Comparison of ENCODE assay signal across 21 cellular contexts in genomic region chr16:23712976-23713375, GRCh38. TPM values are rescaled to one million over a fixed set of nuclear protein-coding genes. Genes with fewer than 3 reads are reported as not detected.
DNase-seq lines count a peak whose midpoint lies in the region; ATAC-seq and FAIRE-seq lines count a peak whose summit lies in the region.
"Had no signal": no experiment of that assay in that cellular context is flagged by ENCODE, and none has a peak within 500 bp of the region (broad histone marks: within the 10 kb centered on the region; RNA-seq: fewer than 3 reads in every experiment).

TSS of gene ERN2 (minus strand) at chr16:23713222. CDS start at chr16:23713187, 35 bp downstream.

- no peak within 1 kb of the TSS for H3K9ac ChIP-seq in GM23248
- peak within 1 kb of the TSS; percentile 43 to 64 for H3K9ac ChIP-seq in duodenal mucosa (ENCODE audit: low read depth in 1 of 2, low read length in 2 of 2)

- FAIRE-seq in small intestine (lab: Jason Lieb, UNC): no peak
- FAIRE-seq: astrocyte, GM12891 had no signal

- no peak within 1 kb of the TSS for H3K4me3 ChIP-seq in GM23248
- H3K4me3 ChIP-seq in duodenal mucosa (ENCODE audit: low read depth in 1 of 2, low read length in 2 of 2): peak within 1 kb of the TSS; percentile 61 to 67
- peak within 1 kb of the TSS; percentile 36 to 49 for H3K4me3 ChIP-seq in small intestine (ENCODE audit: low read depth in 1 of 2, low read length in 2 of 2)
- H3K4me3 ChIP-seq: psoas muscle had no signal

- H2AFZ ChIP-seq in GM23248: no peak within 1 kb of the TSS

- H3K4me1 ChIP-seq in GM23248 (ENCODE audit: insufficient read depth) (no peaks in the 10 kb centered on the region), duodenal mucosa (ENCODE audit: control insufficient read depth in 1 of 2, insufficient read depth in 2 of 2, low read length in 2 of 2) (peaks cover 0 to 4% of the 10 kb centered on the region in 2 donors), small intestine (ENCODE audit: control insufficient read depth in 2 of 2, insufficient read depth in 1 of 2, low read depth in 1 of 2, low read length in 1 of 2) (no peaks in the 10 kb centered on the region)
- H3K4me1 ChIP-seq: psoas muscle had no signal

- no peaks in the 10 kb centered on the region for H4K20me1 ChIP-seq in GM23248 (ENCODE audit: insufficient read depth)

- intact Hi-C loops in left colon (cut with DNase I, micrococcal nuclease): no loop called here

- H3K9me3 Mint-ChIP-seq in activated naive CD8-positive, alpha-beta T cell treated with anti-CD3 and anti-CD28 coated beads, Interleukin-2, amount 50 U/mL, for 24 hours: peaks cover 12% of the 10 kb centered on the region

- no peaks in the 10 kb centered on the region for H3K9me2 ChIP-seq in GM23248 (ENCODE audit: insufficient read depth)

- no peaks in the 10 kb centered on the region for H3K79me2 ChIP-seq in GM23248 (ENCODE audit: insufficient read depth)

- H3K36me3 ChIP-seq in GM23248 (ENCODE audit: low read depth): no peaks in the 10 kb centered on the region
- H3K36me3 ChIP-seq in duodenal mucosa (ENCODE audit: control insufficient read depth in 1 of 2, insufficient read depth in 2 of 2, low read length in 2 of 2): peaks cover 0 to 21% of the 10 kb centered on the region in 2 donors
- no peaks in the 10 kb centered on the region for H3K36me3 ChIP-seq in small intestine (ENCODE audit: control insufficient read depth in 2 of 2, insufficient read depth in 2 of 2, low read length in 2 of 2)

- WGBS in GM23248 (ENCODE audit: low coverage in 1 of 2, low lambda C conversion rate in 2 of 2, missing lambda C conversion rate in 2 of 2), 2 experiments: 5 to 7% methylated on average over 17 to 25 of the region's 37 CpGs
- 4 to 11% (median 4%) methylated on average over 25 to 37 of the region's 37 CpGs for WGBS in small intestine, 3 donors

- ATAC-seq in left colon (peak; percentile 84), HG03139 (IDR thresholded peaks at IDR 0.05; ENCODE audit: unreplicated experiment) (no peak)
- ATAC-seq in activated naive CD8-positive, alpha-beta T cell treated with anti-CD3 and anti-CD28 coated beads, Interleukin-2, amount 50 U/mL, for 24 hours: no peak
- ATAC-seq: HCT116, psoas muscle had no signal

- DNase-seq in GM23248: peak; percentile 11
- DNase-seq in left colon: peak; percentile 84 to 85
- DNase-seq in small intestine: peak; percentile 70
- DNase-seq in activated naive CD8-positive, alpha-beta T cell treated with anti-CD3 and anti-CD28 coated beads, Interleukin-2, amount 50 U/mL, for 24 hours: no peak
- DNase-seq in COLO829 (ENCODE audit: low spot score): no peak
- DNase-seq in T-helper 9 cell: no peak
- DNase-seq: activated CD8-positive, alpha-beta memory T cell treated with anti-CD3 and anti-CD28 coated beads, Interleukin-2, amount 50 U/mL, for 4 hours; activated naive CD4-positive, alpha-beta T cell; COR-L47; NCI-H2081 treated with DMSO at 0.1 percent for 48 hours; NCI-H510A treated with DMSO at 0.1 percent for 48 hours; psoas muscle had no signal

- H3K27ac Mint-ChIP-seq in activated naive CD8-positive, alpha-beta T cell treated with anti-CD3 and anti-CD28 coated beads, Interleukin-2, amount 50 U/mL, for 24 hours: no peak within 1 kb of the TSS
- H3K27ac Mint-ChIP-seq: stimulated activated naive CD8-positive, alpha-beta T cell treated with anti-CD3 and anti-CD28 coated beads, Interleukin-15, Interleukin-2, amounts not matched to agents 100 ng/mL and 50 ng/mL, for 24 hours had no signal

- H3K9me3 ChIP-seq in GM23248 (ENCODE audit: low read depth) (no peaks in the 10 kb centered on the region), duodenal mucosa (ENCODE audit: control insufficient read depth in 1 of 2, low read length in 2 of 2) (peaks cover 3% of the 10 kb centered on the region in 2 donors), small intestine (ENCODE audit: control insufficient read depth, low read depth) (no peaks in the 10 kb centered on the region)

- H3K4me3 Mint-ChIP-seq in activated naive CD8-positive, alpha-beta T cell treated with anti-CD3 and anti-CD28 coated beads, Interleukin-2, amount 50 U/mL, for 24 hours: no peak within 1 kb of the TSS
- H3K4me3 Mint-ChIP-seq: stimulated activated naive CD8-positive, alpha-beta T cell treated with anti-CD3 and anti-CD28 coated beads, Interleukin-15, Interleukin-2, amounts not matched to agents 100 ng/mL and 50 ng/mL, for 24 hours had no signal

- peaks cover 2% of the 10 kb centered on the region for H3K36me3 Mint-ChIP-seq in activated naive CD8-positive, alpha-beta T cell treated with anti-CD3 and anti-CD28 coated beads, Interleukin-2, amount 50 U/mL, for 24 hours (ENCODE audit: low read depth)

- in situ Hi-C loops in GM23248 (cut with MboI): loop anchor here (10.0 kb wide), 1 partner anchor 62 kb away; no protein-coding TSS in a partner anchor

- no peaks in the 10 kb centered on the region for H3K4me1 Mint-ChIP-seq in activated naive CD8-positive, alpha-beta T cell treated with anti-CD3 and anti-CD28 coated beads, Interleukin-2, amount 50 U/mL, for 24 hours

- H3K27ac ChIP-seq in GM23248 (no peak within 1 kb of the TSS), duodenal mucosa (ENCODE audit: low read depth, low read length) (peak within 1 kb of the TSS; percentile 30), small intestine (ENCODE audit: low read depth in 1 of 2, low read length in 1 of 2) (peak within 1 kb of the TSS; percentile 9 to 57)
- H3K27ac ChIP-seq: psoas muscle had no signal

- no peak within 1 kb of the TSS for H3K4me2 ChIP-seq in GM23248 (ENCODE audit: unreplicated experiment)

- H3K27me3 ChIP-seq in GM23248 (replicated peaks; ENCODE audit: insufficient read depth) (peaks cover 30% of the 10 kb centered on the region), duodenal mucosa (ENCODE audit: control insufficient read depth in 1 of 2, insufficient read depth in 2 of 2, low read length in 2 of 2) (no peaks in the 10 kb centered on the region), small intestine (ENCODE audit: control insufficient read depth in 2 of 2, insufficient read depth in 2 of 2, low read length in 2 of 2) (peaks cover 0 to 17% of the 10 kb centered on the region in 2 donors)

- no peaks in the 10 kb centered on the region for H3F3A ChIP-seq in GM23248 (ENCODE audit: insufficient read depth)

- H3K27me3 Mint-ChIP-seq in activated naive CD8-positive, alpha-beta T cell treated with anti-CD3 and anti-CD28 coated beads, Interleukin-2, amount 50 U/mL, for 24 hours: peaks cover 52% of the 10 kb centered on the region

RNA-seq across cellular contexts. Expression of gene ERN2, which starts in this region (rescaled TPM):
- total RNA-seq in GM23248 (2014; rRNA removed; shearing (Covaris generic)): not detected in 2 replicates
- polyA plus RNA-seq in GM23248 (2016; fragmentation: Nextera tagmentation; extraction: Ambion mirVana) (not detected in 2 replicates), small intestine (10 to 100 TPM in 1 of 3 donors, 1 to 10 TPM in 2; 5.4 to 38.8 (median 5.6) TPM)
- total RNA-seq in left colon: 100 to 1,000 TPM; 140 to 199 TPM
- total RNA-seq: astrocyte, kidney epithelial cell, mononuclear cell, SK-MEL-5 had no signal

Comparison
In these comparisons a context has a peak if more than half of its experiments do, and no peak if none do; other contexts are left out.
1. RNA of gene ERN2 (total RNA-seq): 140 to 199 TPM in left colon; not detected in GM23248; every median in the first group is over 100 times any median in the second.
2. Peak in DNase-seq in GM23248; RNA of the gene not detected or under 1 TPM.
3. DNase-seq: peak in left colon (2 of 2) and small intestine (single experiment); none in activated naive CD8-positive, alpha-beta T cell treated with anti-CD3 and anti-CD28 coated beads, Interleukin-2, amount 50 U/mL, for 24 hours (single experiment), COLO829 (single experiment) and T-helper 9 cell (single experiment).